ENCODE assay signal across 1 cellular context in the genomic region with DNA sequence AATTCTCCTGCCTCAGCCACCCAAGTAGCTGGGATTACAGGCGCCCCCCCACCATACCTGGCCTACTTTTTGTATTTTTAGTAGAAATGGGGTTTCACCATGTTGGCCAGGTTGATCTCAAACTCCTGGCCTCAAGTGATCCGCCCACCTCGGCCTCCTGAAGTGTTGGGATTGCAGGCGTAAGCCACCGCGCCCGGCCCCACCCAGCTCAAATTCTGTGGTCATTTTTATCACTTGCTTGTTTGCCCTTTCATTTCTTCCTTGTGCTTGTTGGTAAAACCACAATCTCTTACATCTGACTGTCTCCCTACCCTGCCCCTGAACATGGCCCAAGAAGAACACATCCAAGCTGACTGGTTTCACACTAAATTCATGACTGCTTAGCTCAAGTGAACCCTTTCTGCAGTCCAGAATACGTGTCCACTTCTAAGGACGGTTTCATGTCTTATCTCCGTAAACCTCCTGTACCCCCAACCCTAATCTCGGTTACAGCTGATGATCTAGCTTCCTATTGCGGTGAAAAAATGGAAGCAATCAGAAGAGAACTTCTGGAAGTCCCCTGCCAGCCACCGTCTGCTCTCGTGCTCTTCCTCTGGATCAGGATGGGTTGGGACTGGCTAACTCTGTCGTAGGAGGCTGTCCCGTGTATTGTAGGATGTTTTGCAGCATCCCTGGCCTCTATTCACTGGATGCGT.
TF ChIP-seq lines count a peak whose summit lies in the region.

No MANE protein-coding gene starts in this region.

TF ChIP-seq in HEK293, 187 proteins besides CTCF, POLR2A, EP300 and RAD21 (continued from another document):
- TF ChIP-seq, protein P1, sequence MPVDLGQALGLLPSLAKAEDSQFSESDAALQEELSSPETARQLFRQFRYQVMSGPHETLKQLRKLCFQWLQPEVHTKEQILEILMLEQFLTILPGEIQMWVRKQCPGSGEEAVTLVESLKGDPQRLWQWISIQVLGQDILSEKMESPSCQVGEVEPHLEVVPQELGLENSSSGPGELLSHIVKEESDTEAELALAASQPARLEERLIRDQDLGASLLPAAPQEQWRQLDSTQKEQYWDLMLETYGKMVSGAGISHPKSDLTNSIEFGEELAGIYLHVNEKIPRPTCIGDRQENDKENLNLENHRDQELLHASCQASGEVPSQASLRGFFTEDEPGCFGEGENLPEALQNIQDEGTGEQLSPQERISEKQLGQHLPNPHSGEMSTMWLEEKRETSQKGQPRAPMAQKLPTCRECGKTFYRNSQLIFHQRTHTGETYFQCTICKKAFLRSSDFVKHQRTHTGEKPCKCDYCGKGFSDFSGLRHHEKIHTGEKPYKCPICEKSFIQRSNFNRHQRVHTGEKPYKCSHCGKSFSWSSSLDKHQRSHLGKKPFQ (tag by site-specific recombination; IDR thresholded peaks at IDR 0.05), result no peak
- TF ChIP-seq IKZF3 (tag by site-specific recombination; IDR thresholded peaks at IDR 0.05) (no peak), ZNF473 (tag by site-specific recombination; IDR thresholded peaks at IDR 0.05) (no peak), ZNF202 (tag by site-specific recombination; IDR thresholded peaks at IDR 0.05; ENCODE audit: borderline replicate concordance) (no peak), KLF1 (tag by site-specific recombination; IDR thresholded peaks at IDR 0.05) (peak; percentile 95), TRIM28 (IDR thresholded peaks at IDR 0.05; ENCODE audit: borderline replicate concordance, low read length) (no peak)
- TF ChIP-seq, protein P2, sequence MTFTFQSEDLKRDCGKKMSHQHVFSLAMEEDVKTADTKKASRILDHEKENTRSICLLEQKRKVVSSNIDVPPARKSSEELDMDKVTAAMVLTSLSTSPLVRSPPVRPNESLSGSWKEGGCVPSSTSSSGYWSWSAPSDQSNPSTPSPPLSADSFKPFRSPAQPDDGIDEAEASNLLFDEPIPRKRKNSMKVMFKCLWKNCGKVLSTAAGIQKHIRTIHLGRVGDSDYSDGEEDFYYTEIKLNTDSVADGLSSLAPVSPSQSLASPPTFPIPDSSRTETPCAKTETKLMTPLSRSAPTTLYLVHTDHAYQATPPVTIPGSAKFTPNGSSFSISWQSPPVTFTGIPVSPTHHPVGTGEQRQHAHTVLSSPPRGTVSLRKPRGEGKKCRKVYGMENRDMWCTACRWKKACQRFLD (tag by site-specific recombination; IDR thresholded peaks at IDR 0.05), result no peak
